ENCODE assay signal across 2 cellular contexts in the genomic region with DNA sequence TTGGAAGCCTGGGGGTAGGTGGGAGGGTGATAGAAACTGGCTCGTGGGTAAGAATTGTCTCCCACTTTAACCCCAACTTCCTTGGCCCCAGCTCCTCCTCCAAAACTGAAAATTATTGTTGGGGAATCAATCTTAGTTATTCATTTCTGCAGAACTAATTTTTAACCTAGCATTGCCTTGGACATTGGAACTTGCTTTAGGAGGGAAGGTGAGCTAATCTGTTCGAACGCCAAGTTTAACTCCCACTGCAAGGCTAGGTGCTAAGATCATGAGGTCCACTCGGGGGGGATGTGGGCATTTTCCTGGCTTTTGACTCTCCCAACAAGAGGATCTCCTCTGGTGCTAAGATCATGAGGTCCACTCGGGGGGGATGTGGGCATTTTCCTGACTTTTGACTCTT. TPM values are rescaled to one million over a fixed set of nuclear protein-coding genes. Genes with fewer than 3 reads are reported as not detected.
"Had no signal": no experiment of that assay in that cellular context is flagged by ENCODE, and none has a peak within 500 bp of the region (broad histone marks: within the 10 kb centered on the region; RNA-seq: fewer than 3 reads in every experiment).

No MANE protein-coding gene starts in this region.

RNA-seq across cellular contexts. Expression of a gene that starts 3.5 kb away (rescaled TPM):
- total RNA-seq: activated naive CD4-positive, alpha-beta T cell treated with anti-CD3 and anti-CD28 coated beads for 36 hours had no signal
- polyA plus RNA-seq: cardiac muscle cell had no signal
